Comparison of ENCODE assay signal across 8 cellular contexts in the genomic region with DNA sequence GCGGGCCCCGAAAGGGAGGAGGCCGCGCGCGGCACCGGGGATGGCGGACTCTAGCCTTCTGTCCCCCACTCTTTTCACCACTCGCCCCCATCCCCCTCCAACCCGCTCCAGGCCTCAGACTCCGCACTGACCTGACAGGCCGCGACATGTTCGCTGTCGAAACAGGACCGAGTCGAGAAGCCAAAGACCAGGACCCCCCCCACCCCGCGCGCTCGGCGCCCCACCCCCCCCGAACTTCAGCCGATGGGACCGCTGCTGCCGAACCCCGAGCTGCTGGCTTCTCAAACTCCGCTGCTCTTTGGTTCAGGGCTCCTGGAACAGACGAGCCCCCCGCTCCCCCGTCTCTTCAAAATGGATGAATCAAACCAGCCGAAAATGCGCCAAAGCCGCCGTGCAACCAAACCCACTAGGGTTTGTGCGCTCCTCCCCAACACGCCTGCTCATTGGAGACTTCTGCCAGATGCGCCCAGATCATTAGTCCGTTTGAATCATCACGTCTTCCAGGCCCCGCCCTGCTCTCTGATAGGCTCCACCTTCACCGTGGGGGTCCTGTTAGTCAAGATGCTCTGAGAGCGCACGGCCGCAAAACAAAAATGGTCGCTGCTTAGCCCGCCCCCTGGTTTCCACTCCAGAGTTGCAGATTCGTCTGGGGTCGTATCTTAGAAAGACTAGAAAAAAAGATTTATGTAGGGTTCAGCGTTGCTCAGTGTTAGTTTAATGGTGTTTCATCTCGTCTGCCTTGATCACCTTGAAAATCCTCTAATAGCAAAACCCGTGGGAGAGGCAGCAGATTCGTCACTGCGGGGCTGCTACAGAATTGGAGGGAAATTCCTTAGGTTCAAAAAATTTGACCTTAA. TPM values are rescaled to one million over a fixed set of nuclear protein-coding genes. Genes with fewer than 3 reads are reported as not detected.
DNase-seq lines count a peak whose midpoint lies in the region; ATAC-seq, FAIRE-seq and TF ChIP-seq lines count a peak whose summit lies in the region.

A gene with protein sequence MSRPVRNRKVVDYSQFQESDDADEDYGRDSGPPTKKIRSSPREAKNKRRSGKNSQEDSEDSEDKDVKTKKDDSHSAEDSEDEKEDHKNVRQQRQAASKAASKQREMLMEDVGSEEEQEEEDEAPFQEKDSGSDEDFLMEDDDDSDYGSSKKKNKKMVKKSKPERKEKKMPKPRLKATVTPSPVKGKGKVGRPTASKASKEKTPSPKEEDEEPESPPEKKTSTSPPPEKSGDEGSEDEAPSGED (minus strand): TSS at position 357 of the 857 bp plus-strand sequence. CDS start 209 bp downstream, at position 148.

- H3K36me3 ChIP-seq in BE2C: peaks cover 5% of the 10 kb centered on the region; the same call in 1 of the 2 replicates

- ATAC-seq in HG03460 (IDR thresholded peaks at IDR 0.05; ENCODE audit: unreplicated experiment): peak; percentile 82

- FAIRE-seq in colon (lab: Jason Lieb, UNC): peak; percentile 64

- H3K4me1 ChIP-seq in BE2C: peaks cover 6% of the 10 kb centered on the region

- DNase-seq in BE2C: peak; percentile 98
- DNase-seq in GM19240 (ENCODE audit: insufficient read length, low spot score): peak; percentile 62
- peak; percentile 97 for DNase-seq in NCI-H526 (lab: John Stamatoyannopoulos, UW)
- peak; percentile 97 for DNase-seq in activated CD4-positive, alpha-beta T cell treated with anti-CD3 and anti-CD28 coated beads for 48 hours
- DNase-seq in kidney tubule cell (ENCODE audit: low spot score): peak; percentile 100
- DNase-seq in stimulated activated CD4-positive, alpha-beta T cell treated with anti-CD3 and anti-CD28 coated beads, Interleukin-1b, Interleukin-23, amount 100 ng/mL, for 24 hours (ENCODE audit: low read depth in 4 of 4, low spot score in 1 of 4): peak; percentile 72 to 94 (median 88)

- no peaks in the 10 kb centered on the region for H3K27me3 ChIP-seq in BE2C

- H3K4me3 ChIP-seq in BE2C (ENCODE audit: low read depth, low read length): peak within 1 kb of the TSS; percentile 93

- H3K9me3 ChIP-seq in BE2C: no peaks in the 10 kb centered on the region

- peak; percentile 34; the same call in 1 of the 2 replicates for TF ChIP-seq CTCF in BE2C (IDR thresholded peaks at IDR 0.05; ENCODE audit: low read depth, low read length)

RNA-seq across cellular contexts. Expression of the gene that starts here (rescaled TPM):
- polyA plus RNA-seq in BE2C (2012; ENCODE audit: insufficient read depth, insufficient read length, low read depth): 99.7 TPM

Comparison
In these comparisons a context has a peak if more than half of its experiments do, and no peak if none do; other contexts are left out.
1. Peak in every context shown above with its lines: DNase-seq, ATAC-seq and H3K4me3 ChIP-seq.